32 cellular contexts compared by ENCODE assay signal in genomic region chr4:31791666-31792065, GRCh38.
"Had no signal": no experiment of that assay in that cellular context is flagged by ENCODE, and none has a peak within 500 bp of the region (broad histone marks: within the 10 kb centered on the region; RNA-seq: fewer than 3 reads in every experiment).

No MANE protein-coding gene starts in this region.

- ATAC-seq: left colon; left lung; lower lobe of right lung; natural killer cell; pancreas; right cardiac atrium; sciatic nerve; stimulated activated naive B cell treated with anti-CD40 and anti-IgM and Interleukin-4, amounts not matched to agents 10 μg/mL and 1 μg/mL and 100 μg/mL, for 72 hours; upper lobe of right lung had no signal

- H3K27ac ChIP-seq: left lung, lower lobe of right lung, pancreas, prostate gland, skin epidermis, suprapubic skin, thoracic aorta, tibial artery, upper lobe of right lung, uterus had no signal

- H3K36me3 Mint-ChIP-seq: immature natural killer cell; naive B cell; natural killer cell; stimulated activated naive B cell treated with anti-CD40 and anti-IgM and Interleukin-4, amounts not matched to agents 10 μg/mL and 1 μg/mL and 100 μg/mL, for 72 hours had no signal

- H3K9me3 ChIP-seq: pancreas, prostate gland, suprapubic skin, thoracic aorta, tibial artery, upper lobe of right lung, uterus had no signal

- H3K4me3 Mint-ChIP-seq: immature natural killer cell; mesothelial cell of epicardium; naive B cell; natural killer cell; nephron progenitor cell; stimulated activated naive B cell treated with anti-CD40 and anti-IgM and Interleukin-4, amounts not matched to agents 10 μg/mL and 1 μg/mL and 100 μg/mL, for 72 hours; stimulated activated naive CD8-positive, alpha-beta T cell treated with anti-CD3 and anti-CD28 coated beads, Interleukin-15, Interleukin-2, amounts not matched to agents 100 ng/mL and 50 ng/mL, for 24 hours had no signal

- H3K36me3 ChIP-seq: left lung, lower lobe of right lung, pancreas, prostate gland, suprapubic skin, thoracic aorta, tibial artery, upper lobe of right lung, uterus had no signal

- H3K27me3 Mint-ChIP-seq: naive B cell; stimulated activated naive B cell treated with anti-CD40 and anti-IgM and Interleukin-4, amounts not matched to agents 10 μg/mL and 1 μg/mL and 100 μg/mL, for 72 hours; stimulated activated naive CD8-positive, alpha-beta T cell treated with anti-CD3 and anti-CD28 coated beads, Interleukin-15, Interleukin-2, amounts not matched to agents 100 ng/mL and 50 ng/mL, for 24 hours had no signal

- DNase-seq: hypothalamus; immature natural killer cell; kidney; left colon; left lung; lower lobe of right lung; mammary epithelial cell; mesenchymal stem cell; naive B cell; natural killer cell; nephron progenitor cell; nucleus accumbens; pancreas; posterior cingulate gyrus; retina; right cardiac atrium; stimulated activated CD4-positive, alpha-beta T cell treated with anti-CD3 and anti-CD28 coated beads, Interleukin-12 subunit alpha, Interleukin-12 subunit beta, amount 100 ng/mL, for 4 hours; stimulated activated CD4-positive, alpha-beta T cell treated with anti-CD3 and anti-CD28 coated beads, Interleukin-15, amount 100 ng/mL, for 24 hours; stimulated activated CD4-positive, alpha-beta T cell treated with anti-CD3 and anti-CD28 coated beads, Interleukin-2, amount 100 ng/mL, for 24 hours; stimulated activated CD4-positive, alpha-beta T cell treated with anti-CD3 and anti-CD28 coated beads, Interleukin-4, amount 100 ng/mL, for 1 hour; stimulated activated naive B cell treated with anti-CD40 and anti-IgM and Interleukin-4, amounts not matched to agents 10 μg/mL and 1 μg/mL and 100 μg/mL, for 72 hours; tibial artery; trophoblast cell; upper lobe of right lung; uterus had no signal

- H3K27ac Mint-ChIP-seq: immature natural killer cell; mesothelial cell of epicardium; naive B cell; natural killer cell; nephron progenitor cell; stimulated activated naive B cell treated with anti-CD40 and anti-IgM and Interleukin-4, amounts not matched to agents 10 μg/mL and 1 μg/mL and 100 μg/mL, for 72 hours; stimulated activated naive CD8-positive, alpha-beta T cell treated with anti-CD3 and anti-CD28 coated beads, Interleukin-15, Interleukin-2, amounts not matched to agents 100 ng/mL and 50 ng/mL, for 24 hours had no signal

- H3K4me1 ChIP-seq: left lung, lower lobe of right lung, pancreas, prostate gland, suprapubic skin, tibial artery, upper lobe of right lung, uterus had no signal

- H3K4me1 Mint-ChIP-seq: immature natural killer cell; naive B cell; natural killer cell; nephron progenitor cell; stimulated activated naive B cell treated with anti-CD40 and anti-IgM and Interleukin-4, amounts not matched to agents 10 μg/mL and 1 μg/mL and 100 μg/mL, for 72 hours had no signal

- H3K4me3 ChIP-seq: left lung, lower lobe of right lung, pancreas, prostate gland, skin epidermis, suprapubic skin, thoracic aorta, tibial artery, upper lobe of right lung, uterus had no signal

- H3K27me3 ChIP-seq: left lung, pancreas, suprapubic skin, tibial artery, upper lobe of right lung, uterus had no signal
